8 cellular contexts compared by ENCODE assay signal in the genomic region with DNA sequence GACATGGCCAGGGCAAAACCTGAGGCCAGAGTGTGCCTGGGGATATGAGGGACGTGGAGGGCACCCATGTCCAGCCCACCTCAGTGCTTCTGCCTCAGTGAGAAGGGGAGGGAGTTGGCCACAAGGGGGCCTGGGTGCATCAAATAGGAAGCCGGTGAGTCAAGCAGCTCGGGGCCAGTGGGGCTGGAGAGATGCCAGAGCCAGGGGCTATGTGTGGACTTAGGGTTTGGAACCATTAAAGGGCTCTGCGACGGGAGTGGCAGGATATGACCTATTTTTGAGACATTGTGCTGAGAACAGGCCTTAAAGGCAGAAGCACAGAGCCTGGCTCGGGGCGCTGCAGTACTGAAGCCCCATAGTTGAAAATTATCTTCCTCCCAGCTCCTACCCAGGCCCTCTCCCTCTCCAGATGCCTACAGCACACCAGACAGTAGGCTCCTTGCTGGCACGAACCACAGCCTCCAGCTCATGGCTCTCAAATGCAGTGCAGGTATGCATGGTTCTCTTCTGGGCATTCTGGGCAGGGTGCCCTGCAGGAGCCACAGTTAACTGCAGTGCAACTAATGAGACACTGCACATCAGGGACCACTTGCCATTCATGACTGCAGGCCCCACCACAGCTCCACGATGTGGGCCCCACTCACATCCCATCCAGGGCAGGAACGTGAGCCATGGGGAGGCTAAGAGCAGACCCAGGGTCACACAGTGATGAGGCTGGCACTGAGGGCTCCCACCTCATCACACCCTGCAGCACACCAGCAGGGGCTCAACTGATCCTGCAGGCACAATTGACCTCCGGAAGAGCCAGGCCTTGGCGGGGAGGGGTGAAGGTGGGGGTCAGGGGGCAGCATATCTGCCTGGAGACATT. TPM values are rescaled to one million over a fixed set of nuclear protein-coding genes. Genes with fewer than 3 reads are reported as not detected.
DNase-seq lines count a peak whose midpoint lies in the region; ATAC-seq, FAIRE-seq and TF ChIP-seq lines count a peak whose summit lies in the region.

No MANE protein-coding gene starts in this region.

- TF ChIP-seq CTCF in NB4 (IDR thresholded peaks at IDR 0.05; ENCODE audit: low read depth, low read length): peak; percentile 92
- TF ChIP-seq CTCF in WI38 (IDR thresholded peaks at IDR 0.05; ENCODE audit: low read depth, low read length): peak; percentile 88
- peak; percentile 70 to 84 (median 80) for TF ChIP-seq CTCF in H1 (IDR thresholded peaks at IDR 0.05; ENCODE audit: control extremely low read depth in 1 of 3, insufficient read depth in 1 of 3, low read depth in 1 of 3, low read length in 3 of 3)
- peak; percentile 81 for TF ChIP-seq CTCF in thoracic aorta (IDR thresholded peaks at IDR 0.05)

- peak; percentile 32 for TF ChIP-seq POLR2A in NB4 (IDR thresholded peaks at IDR 0.05; ENCODE audit: extremely low read depth, insufficient read length)
- no peak for TF ChIP-seq POLR2A in H1 (IDR thresholded peaks at IDR 0.05; ENCODE audit: control extremely low read depth in 1 of 2, low read depth in 2 of 2, low read length in 2 of 2)

- H2BK12ac ChIP-seq in H1 (ENCODE audit: low read depth, low read length): no peak overlapping the region

- peak; percentile 62 for ATAC-seq in thoracic aorta (ENCODE audit: insufficient number of reproducible peaks, low FRiP score, low read depth)
- ATAC-seq in HG02678 (IDR thresholded peaks at IDR 0.05; ENCODE audit: unreplicated experiment): no peak

- H4K8ac ChIP-seq in H1 (ENCODE audit: extremely low read depth, insufficient read depth, low read length): no peak overlapping the region
- H4K8ac ChIP-seq in mesendoderm (ENCODE audit: low read depth, low read length): no peak overlapping the region

- H3K4me1 ChIP-seq in H1 (replicated peaks in 1 of 4; ENCODE audit: control insufficient read depth in 3 of 4, insufficient read depth in 4 of 4, low read length in 3 of 4): no peaks in the 10 kb centered on the region
- H3K4me1 ChIP-seq in mesendoderm (ENCODE audit: control insufficient read depth, low read depth, low read length): no peaks in the 10 kb centered on the region
- peaks cover 22 to 25% of the 10 kb centered on the region in 2 donors for H3K4me1 ChIP-seq in thoracic aorta (ENCODE audit: control insufficient read depth in 1 of 2, low read depth in 2 of 2)

- H3K36me3 ChIP-seq in H1 (ENCODE audit: control insufficient read depth in 2 of 4, insufficient read depth in 4 of 4, low read length in 3 of 4): peaks cover 5 to 16% (median 11%) of the 10 kb centered on the region in 4 experiments; a peak in 7 of 8 replicates
- H3K36me3 ChIP-seq in mesendoderm (ENCODE audit: control insufficient read depth, insufficient read depth, low read length): no peaks in the 10 kb centered on the region
- peaks cover 5% of the 10 kb centered on the region for H3K36me3 ChIP-seq in thoracic aorta

- FAIRE-seq in H1 (lab: Jason Lieb, UNC): no peak

- no peak overlapping the region for H2BK15ac ChIP-seq in H1 (ENCODE audit: low read length)
- no peak overlapping the region for H2BK15ac ChIP-seq in mesendoderm (replicated peaks; ENCODE audit: low read depth)

- POLR2A ChIA-PET in H1 (lab: Charles Lee; ENCODE audit: partially characterized antibody): interaction anchor here (0.9 to 2.1 kb wide), 7 partner anchors 9 to 51 kb away, joined by 3 to 9 read pairs (median 4); partner anchors contain the start of gene POLD2

- H3K14ac ChIP-seq in H1 (ENCODE audit: insufficient read length): no peak overlapping the region

- WGBS in H1 (ENCODE audit: extremely low coverage in 1 of 2, insufficient coverage in 1 of 2, insufficient read length in 1 of 2, insufficient replicate concordance in 2 of 2, low coverage in 1 of 2, low lambda C conversion rate in 2 of 2, missing lambda C conversion rate in 1 of 2), 2 experiments: 75% methylated on average over 12 of the region's 12 CpGs; no CpG with 5 or more reads in 1 of the 2 experiments
- no CpG with 5 or more reads among the region's 12 CpGs for WGBS in mesendoderm (ENCODE audit: extremely low coverage, insufficient coverage, low lambda C conversion rate)

- H3K4me3 ChIP-seq in NB4 (ENCODE audit: low read depth, low read length) (no peak overlapping the region), WI38 (ENCODE audit: low read depth, low read length) (no peak overlapping the region), H1 (ENCODE audit: extremely low read depth in 1 of 4, insufficient read depth in 2 of 4, low read depth in 3 of 4, low read length in 4 of 4) (no peak overlapping the region), mesendoderm (ENCODE audit: low read length) (no peak overlapping the region), thoracic aorta (no peak overlapping the region)

- H2BK5ac ChIP-seq in H1 (ENCODE audit: low read depth, low read length) (no peak overlapping the region), mesendoderm (ENCODE audit: low read length) (no peak overlapping the region)

- TF ChIP-seq RAD21 in H1 (IDR thresholded peaks at IDR 0.05 in 1 of 2, conservative IDR thresholded peaks at IDR 0.05 in 1 of 2; ENCODE audit: low read depth in 2 of 2, low read length in 2 of 2): peak; percentile 73 to 80

- H3K56ac ChIP-seq in H1 (replicated peaks; ENCODE audit: insufficient read length, low read depth, low read length) (no peak overlapping the region), mesendoderm (ENCODE audit: low read length) (no peak overlapping the region)

- no peak overlapping the region for H2BK20ac ChIP-seq in H1 (ENCODE audit: low read length)

- H3K9ac ChIP-seq in H1 (replicated peaks in 1 of 4; ENCODE audit: extremely low read depth in 1 of 4, low read depth in 3 of 4, low read length in 3 of 4) (no peak overlapping the region), mesendoderm (ENCODE audit: low read length) (no peak overlapping the region)

- H3K4ac ChIP-seq in H1 (replicated peaks; ENCODE audit: insufficient read length, low read depth, low read length) (no peak overlapping the region), mesendoderm (ENCODE audit: low read depth, low read length) (no peak overlapping the region)

- no peak for TF ChIP-seq EP300 in H1 (IDR thresholded peaks at IDR 0.05; ENCODE audit: borderline replicate concordance in 1 of 2, low read depth in 2 of 2, low read length in 2 of 2)

- no peaks in the 10 kb centered on the region for H3K79me2 ChIP-seq in H1 (ENCODE audit: control insufficient read depth in 1 of 2, insufficient read depth in 2 of 2, low read length in 2 of 2)
- H3K79me2 ChIP-seq in mesendoderm (ENCODE audit: control insufficient read depth, insufficient read depth, low read length): no peaks in the 10 kb centered on the region

- H4K5ac ChIP-seq in H1 (ENCODE audit: insufficient read length, low read depth, low read length): no peak overlapping the region
- H4K5ac ChIP-seq in mesendoderm (ENCODE audit: low read length): no peak overlapping the region

- no peak overlapping the region for H3K18ac ChIP-seq in H1 (ENCODE audit: extremely low read depth, low read length)
- H3K18ac ChIP-seq in mesendoderm (ENCODE audit: low read length): no peak overlapping the region

- no peak overlapping the region for H2BK120ac ChIP-seq in H1 (replicated peaks; ENCODE audit: low read depth, low read length)
- H2BK120ac ChIP-seq in mesendoderm (ENCODE audit: low read depth, low read length): no peak overlapping the region

- no peaks in the 10 kb centered on the region for H3K23me2 ChIP-seq in H1 (ENCODE audit: low read depth, low read length)

- H3K4me2 ChIP-seq in H1 (ENCODE audit: insufficient read depth in 1 of 2, low read depth in 2 of 2, low read length in 2 of 2) (no peak overlapping the region), mesendoderm (ENCODE audit: low read length) (no peak overlapping the region)

- H2AK5ac ChIP-seq in H1 (ENCODE audit: low read depth, low read length) (no peak overlapping the region), mesendoderm (ENCODE audit: low read length) (no peak overlapping the region)

- no peak overlapping the region for H4K91ac ChIP-seq in H1 (replicated peaks; ENCODE audit: insufficient read length, low read length)

- CTCF ChIA-PET in H1 (lab: Charles Lee; ENCODE audit: partially characterized antibody): interaction anchor here (0.6 to 2.1 kb wide), 19 partner anchors 8 to 891 kb away, joined by 3 to 10 read pairs (median 4); no protein-coding TSS in a partner anchor

- no peaks in the 10 kb centered on the region for H3K9me3 ChIP-seq in H1 (ENCODE audit: insufficient read depth in 2 of 2, low read depth in 1 of 2, low read length in 1 of 2)
- H3K9me3 ChIP-seq in thoracic aorta: no peaks in the 10 kb centered on the region

- no peak overlapping the region for H2AFZ ChIP-seq in H1 (ENCODE audit: low read length)

- H3K27me3 ChIP-seq in H1 (replicated peaks in 1 of 4; ENCODE audit: control insufficient read depth in 3 of 4, extremely low read depth in 1 of 4, insufficient read depth in 3 of 4, low read length in 3 of 4) (no peaks in the 10 kb centered on the region; a peak in 2 of 7 replicates), mesendoderm (ENCODE audit: insufficient read depth, low read length, poor library complexity) (no peaks in the 10 kb centered on the region), thoracic aorta (replicated peaks; ENCODE audit: insufficient read depth) (no peaks in the 10 kb centered on the region)

- H4K20me1 ChIP-seq in H1 (replicated peaks in 1 of 2; ENCODE audit: control insufficient read depth in 1 of 2, insufficient read depth in 2 of 2, low read length in 2 of 2): peaks cover 0 to 5% of the 10 kb centered on the region in 2 experiments

- H3K23ac ChIP-seq in H1 (ENCODE audit: insufficient read length) (no peak overlapping the region), mesendoderm (ENCODE audit: low read length) (no peak overlapping the region)

- DNase-seq in SIG-M5 treated with dmso at 0.1 percent for 504 hours (lab: John Stamatoyannopoulos, UW; ENCODE audit: unreplicated experiment) (peak; percentile 36), SIG-M5 (lab: John Stamatoyannopoulos, UW) (no peak), NB4 (ENCODE audit: low read depth) (peak; percentile 83), H1 (ENCODE audit: low read depth in 1 of 2, low spot score in 2 of 2) (peak; percentile 65 to 76), mesendoderm (peak; percentile 83), thoracic aorta (ENCODE audit: low spot score) (peak; percentile 93)

- H3K27ac ChIP-seq in H1 (ENCODE audit: low read depth, low read length) (no peak overlapping the region), mesendoderm (ENCODE audit: low read depth, low read length) (no peak overlapping the region), thoracic aorta (peak overlapping the region; percentile 70 to 72)

- H3K79me1 ChIP-seq in H1 (ENCODE audit: low read depth, low read length) (no peaks in the 10 kb centered on the region), mesendoderm (ENCODE audit: low read length) (no peaks in the 10 kb centered on the region)

RNA-seq across cellular contexts. Expression of gene PGAM2, which starts 7.2 kb away (rescaled TPM):
- total RNA-seq in H1 (2021; fragmentation: NEBNext Ultra II Directional; extraction: Animal tissue kit (Norgen Biotek cat#: 25700)): 1.4 and 2.1 TPM in 2 replicates
- polyA plus RNA-seq in H1 (2011; rRNA removed): 2.9 and 4.3 TPM in 2 replicates
- polyA plus RNA-seq in H1 (2011; cell fraction: cytosol; rRNA removed): 4.5 TPM
- 3.5 TPM for polyA plus RNA-seq in H1 (2011; cell fraction: nucleus; rRNA removed)
- 0.94 to 2.6 TPM (median 2.2 TPM) in 4 replicates for polyA plus RNA-seq in H1 (2012, experiment 1 of 2)
- 1.3 TPM for polyA plus RNA-seq in H1 (2012, experiment 2 of 2)
- polyA plus RNA-seq in H1 (2013, experiment 1 of 2): 0.97 TPM
- 0.90 TPM for polyA plus RNA-seq in H1 (2013, experiment 2 of 2)
- polyA minus RNA-seq in H1 (2011; rRNA and poly(A)+ RNA removed): 0.88 and 1.6 TPM in 2 replicates
- not detected for polyA minus RNA-seq in H1 (2011; cell fraction: cytosol; rRNA and poly(A)+ RNA removed)
- 0.80 TPM for polyA minus RNA-seq in H1 (2011; cell fraction: nucleus; rRNA and poly(A)+ RNA removed)
- polyA plus RNA-seq in mesendoderm (2013, experiment 1 of 2): 1.1 TPM
- polyA plus RNA-seq in mesendoderm (2013, experiment 2 of 2): 0.95 TPM
- total RNA-seq in thoracic aorta: 1 to 10 TPM; 1.8 to 9.5 TPM

RNA-seq across cellular contexts. Expression of gene POLM, which starts 9.7 kb away (rescaled TPM):
- total RNA-seq in H1 (2021; fragmentation: NEBNext Ultra II Directional; extraction: Animal tissue kit (Norgen Biotek cat#: 25700)): 14.5 and 14.9 TPM in 2 replicates
- polyA plus RNA-seq in H1 (2011; rRNA removed): 12.0 and 20.4 TPM in 2 replicates
- polyA plus RNA-seq in H1 (2011; cell fraction: cytosol; rRNA removed): 13.0 TPM
- polyA plus RNA-seq in H1 (2011; cell fraction: nucleus; rRNA removed): 36.8 TPM
- 10.1 to 15.2 TPM (median 13.5 TPM) in 4 replicates for polyA plus RNA-seq in H1 (2012, experiment 1 of 2)
- polyA plus RNA-seq in H1 (2012, experiment 2 of 2): 12.7 TPM
- 12.6 TPM for polyA plus RNA-seq in H1 (2013, experiment 1 of 2)
- 10.2 TPM for polyA plus RNA-seq in H1 (2013, experiment 2 of 2)
- 9.6 TPM in 2 replicates for polyA minus RNA-seq in H1 (2011; rRNA and poly(A)+ RNA removed)
- 11.3 TPM for polyA minus RNA-seq in H1 (2011; cell fraction: cytosol; rRNA and poly(A)+ RNA removed)
- 19.8 TPM for polyA minus RNA-seq in H1 (2011; cell fraction: nucleus; rRNA and poly(A)+ RNA removed)
- 5.5 TPM for polyA plus RNA-seq in mesendoderm (2013, experiment 1 of 2)
- 5.6 TPM for polyA plus RNA-seq in mesendoderm (2013, experiment 2 of 2)
- total RNA-seq in thoracic aorta: 10 to 100 TPM; 70.0 to 78.7 TPM

RNA-seq across cellular contexts. Expression of gene DBNL, which starts 28.1 kb away (rescaled TPM):
- total RNA-seq in H1 (2021; fragmentation: NEBNext Ultra II Directional; extraction: Animal tissue kit (Norgen Biotek cat#: 25700)): 30.9 and 32.1 TPM in 2 replicates
- polyA plus RNA-seq in H1 (2011; rRNA removed): 56.6 and 63.1 TPM in 2 replicates
- 47.8 TPM for polyA plus RNA-seq in H1 (2011; cell fraction: cytosol; rRNA removed)
- polyA plus RNA-seq in H1 (2011; cell fraction: nucleus; rRNA removed): 43.1 TPM
- polyA plus RNA-seq in H1 (2012, experiment 1 of 2): 33.1 to 42.9 TPM (median 38.9 TPM) in 4 replicates
- 38.3 TPM for polyA plus RNA-seq in H1 (2012, experiment 2 of 2)
- polyA plus RNA-seq in H1 (2013, experiment 1 of 2): 15.5 TPM
- 14.7 TPM for polyA plus RNA-seq in H1 (2013, experiment 2 of 2)
- polyA minus RNA-seq in H1 (2011; rRNA and poly(A)+ RNA removed): 40.6 and 48.6 TPM in 2 replicates
- 17.3 TPM for polyA minus RNA-seq in H1 (2011; cell fraction: cytosol; rRNA and poly(A)+ RNA removed)
- 25.1 TPM for polyA minus RNA-seq in H1 (2011; cell fraction: nucleus; rRNA and poly(A)+ RNA removed)
- 28.8 TPM for polyA plus RNA-seq in mesendoderm (2013, experiment 1 of 2)
- polyA plus RNA-seq in mesendoderm (2013, experiment 2 of 2): 29.1 TPM
- total RNA-seq in thoracic aorta: 100 to 1,000 TPM; 148 to 156 TPM

RNA-seq across cellular contexts. Expression of gene AEBP1, which starts 31.5 kb away (rescaled TPM):
- 39.4 and 41.2 TPM in 2 replicates for total RNA-seq in H1 (2021; fragmentation: NEBNext Ultra II Directional; extraction: Animal tissue kit (Norgen Biotek cat#: 25700))
- 10.4 and 18.4 TPM in 2 replicates for polyA plus RNA-seq in H1 (2011; rRNA removed)
- 9.4 TPM for polyA plus RNA-seq in H1 (2011; cell fraction: cytosol; rRNA removed)
- 49.1 TPM for polyA plus RNA-seq in H1 (2011; cell fraction: nucleus; rRNA removed)
- 29.7 to 44.2 TPM (median 41.7 TPM) in 4 replicates for polyA plus RNA-seq in H1 (2012, experiment 1 of 2)
- polyA plus RNA-seq in H1 (2012, experiment 2 of 2): 26.9 TPM
- polyA plus RNA-seq in H1 (2013, experiment 1 of 2): 44.5 TPM
- 41.1 TPM for polyA plus RNA-seq in H1 (2013, experiment 2 of 2)
- 8.0 and 10.4 TPM in 2 replicates for polyA minus RNA-seq in H1 (2011; rRNA and poly(A)+ RNA removed)
- polyA minus RNA-seq in H1 (2011; cell fraction: cytosol; rRNA and poly(A)+ RNA removed): 16.9 TPM
- 15.4 TPM for polyA minus RNA-seq in H1 (2011; cell fraction: nucleus; rRNA and poly(A)+ RNA removed)
- polyA plus RNA-seq in mesendoderm (2013, experiment 1 of 2): 19.7 TPM
- 20.4 TPM for polyA plus RNA-seq in mesendoderm (2013, experiment 2 of 2)
- total RNA-seq in thoracic aorta: 1,000 to 10,000 TPM; 1,006 to 1,415 TPM

RNA-seq across cellular contexts. Expression of gene POLD2, which starts 50.8 kb away (rescaled TPM):
- total RNA-seq in H1 (2021; fragmentation: NEBNext Ultra II Directional; extraction: Animal tissue kit (Norgen Biotek cat#: 25700)): 148 TPM in 2 replicates
- polyA plus RNA-seq in H1 (2011; rRNA removed): 214 and 289 TPM in 2 replicates
- polyA plus RNA-seq in H1 (2011; cell fraction: cytosol; rRNA removed): 206 TPM
- polyA plus RNA-seq in H1 (2011; cell fraction: nucleus; rRNA removed): 348 TPM
- polyA plus RNA-seq in H1 (2012, experiment 1 of 2): 147 to 186 TPM (median 179 TPM) in 4 replicates
- polyA plus RNA-seq in H1 (2012, experiment 2 of 2): 203 TPM
- 97.2 TPM for polyA plus RNA-seq in H1 (2013, experiment 1 of 2)
- polyA plus RNA-seq in H1 (2013, experiment 2 of 2): 100 TPM
- 98.1 and 115 TPM in 2 replicates for polyA minus RNA-seq in H1 (2011; rRNA and poly(A)+ RNA removed)
- 58.5 TPM for polyA minus RNA-seq in H1 (2011; cell fraction: cytosol; rRNA and poly(A)+ RNA removed)
- 88.3 TPM for polyA minus RNA-seq in H1 (2011; cell fraction: nucleus; rRNA and poly(A)+ RNA removed)
- 123 TPM for polyA plus RNA-seq in mesendoderm (2013, experiment 1 of 2)
- 124 TPM for polyA plus RNA-seq in mesendoderm (2013, experiment 2 of 2)
- 10 to 100 TPM; 38.7 to 43.8 TPM for total RNA-seq in thoracic aorta

Comparison
In these comparisons a context has a peak if more than half of its experiments do, and no peak if none do; other contexts are left out.
1. H3K27ac ChIP-seq: peak in thoracic aorta (2 of 2); none in H1 (single experiment) and mesendoderm (single experiment).
2. Peak in every context shown above with its lines, with median percentiles within 50 percentile points of each other: CTCF ChIP-seq.